In genomic region chr1:32392358-32392757, GRCh38 we compare ENCODE assay signal across 13 cellular contexts. TPM values are rescaled to one million over a fixed set of nuclear protein-coding genes. Genes with fewer than 3 reads are reported as not detected.
DNase-seq lines count a peak whose midpoint lies in the region; ATAC-seq and TF ChIP-seq lines count a peak whose summit lies in the region.
"Had no signal": no experiment of that assay in that cellular context is flagged by ENCODE, and none has a peak within 500 bp of the region (broad histone marks: within the 10 kb centered on the region; RNA-seq: fewer than 3 reads in every experiment).

No MANE protein-coding gene starts in this region.

- no peak overlapping the region for H3K9ac ChIP-seq in Loucy (ENCODE audit: low read depth, low read length, poor library complexity, severe bottlenecking)

- H3K27me3 ChIP-seq in CD8-positive, alpha-beta T cell (ENCODE audit: insufficient read depth, low read length), result no peaks in the 10 kb centered on the region
- H3K27me3 ChIP-seq in Loucy (ENCODE audit: insufficient read depth, low read length, poor library complexity, severe bottlenecking) (no peaks in the 10 kb centered on the region), psoas muscle (ENCODE audit: insufficient read depth in 3 of 3, low read length in 2 of 3) (no peaks in the 10 kb centered on the region)
- H3K27me3 ChIP-seq: ascending aorta, esophagus muscularis mucosa had no signal

- H3K27ac Mint-ChIP-seq in CD8-positive, alpha-beta T cell, result no peak overlapping the region
- H3K27ac Mint-ChIP-seq in nephron progenitor cell, result peak overlapping the region; percentile 34

- peak overlapping the region; percentile 94 for H3K4me2 ChIP-seq in Loucy (ENCODE audit: low read depth, low read length, poor library complexity, severe bottlenecking)

- 55 to 62% (median 55%) methylated on average over 3 of the region's 3 CpGs for WGBS in psoas muscle, 3 donors

- no peaks in the 10 kb centered on the region for H3K9me3 Mint-ChIP-seq in CD8-positive, alpha-beta T cell
- peaks cover 8% of the 10 kb centered on the region for H3K9me3 Mint-ChIP-seq in nephron progenitor cell

- peaks cover 37% of the 10 kb centered on the region for H3K4me1 Mint-ChIP-seq in CD8-positive, alpha-beta T cell (ENCODE audit: low read depth)
- H3K4me1 Mint-ChIP-seq in nephron progenitor cell, result peaks cover 25% of the 10 kb centered on the region

- peaks cover 39% of the 10 kb centered on the region for H3K79me2 ChIP-seq in Loucy (ENCODE audit: insufficient read depth, low read length)

- ATAC-seq in CD8-positive, alpha-beta T cell, result no peak
- no peak for ATAC-seq in psoas muscle

- intact Hi-C loops in CD8-positive, alpha-beta T cell (cut with DNase I, micrococcal nuclease), result loop anchor here in 1 of 2 experiments (5.0 to 10.0 kb wide), 3 partner anchors 185 to 748 kb away; partner anchors contain the start of genes DCDC2B, IQCC, KHDRBS1 and PEF1
- intact Hi-C loops in psoas muscle (cut with DNase I), result no loop called here

- H3K27me3 Mint-ChIP-seq in CD8-positive, alpha-beta T cell (ENCODE audit: low read depth), result no peaks in the 10 kb centered on the region
- H3K27me3 Mint-ChIP-seq in nephron progenitor cell (ENCODE audit: low read depth, poor library complexity), result peaks cover 3% of the 10 kb centered on the region

- peaks cover 18% of the 10 kb centered on the region for H3K36me3 Mint-ChIP-seq in CD8-positive, alpha-beta T cell
- H3K36me3 Mint-ChIP-seq in nephron progenitor cell (ENCODE audit: low read depth), result peaks cover 12% of the 10 kb centered on the region

- H3K36me3 ChIP-seq in CD8-positive, alpha-beta T cell (ENCODE audit: insufficient read depth, low read length), result peaks cover 7% of the 10 kb centered on the region
- H3K36me3 ChIP-seq in Loucy (ENCODE audit: insufficient read depth, low read length), result no peaks in the 10 kb centered on the region; the same call in 1 of the 2 replicates
- peaks cover 7 to 60% of the 10 kb centered on the region in 2 donors for H3K36me3 ChIP-seq in psoas muscle (ENCODE audit: insufficient read depth in 1 of 2, low read depth in 1 of 2)

- H4K20me1 ChIP-seq in Loucy (ENCODE audit: insufficient read depth, low read length, poor library complexity, severe bottlenecking), result peaks cover 10% of the 10 kb centered on the region

- no peaks in the 10 kb centered on the region for H3K9me2 ChIP-seq in Loucy (replicated peaks; ENCODE audit: low read depth, low read length)

- H3K4me3 Mint-ChIP-seq in CD8-positive, alpha-beta T cell, result peak overlapping the region; percentile 99
- peak overlapping the region; percentile 100 for H3K4me3 Mint-ChIP-seq in nephron progenitor cell

- CTCF ChIA-PET in CD8-positive, alpha-beta T cell (lab: Charles Lee), result interaction anchor here (1.1 to 1.3 kb wide), 2 partner anchors 68 to 177 kb away, joined by 4 read pairs; no protein-coding TSS in a partner anchor

- no peak overlapping the region for H3K27ac ChIP-seq in CD8-positive, alpha-beta T cell (ENCODE audit: low read depth, low read length)
- H3K27ac ChIP-seq in psoas muscle, result no peak overlapping the region
- H3K27ac ChIP-seq: ascending aorta had no signal

- no peaks in the 10 kb centered on the region for H3F3A ChIP-seq in Loucy (ENCODE audit: low read depth)

- no peak overlapping the region for H3K4me3 ChIP-seq in CD8-positive, alpha-beta T cell (ENCODE audit: low read depth, low read length)
- peak overlapping the region; percentile 91 for H3K4me3 ChIP-seq in Loucy (ENCODE audit: low read length, poor library complexity, severe bottlenecking)
- H3K4me3 ChIP-seq in choroid plexus epithelial cell (ENCODE audit: low read depth, low read length), result no peak overlapping the region
- H3K4me3 ChIP-seq in psoas muscle, result no peak overlapping the region

- no peak for TF ChIP-seq CTCF in CD8-positive, alpha-beta T cell (IDR thresholded peaks at IDR 0.05)
- TF ChIP-seq CTCF in Loucy (conservative IDR thresholded peaks at IDR 0.05; ENCODE audit: low read length) (no peak), choroid plexus epithelial cell (conservative IDR thresholded peaks at IDR 0.05; ENCODE audit: low read depth, low read length) (no peak), nephron progenitor cell (IDR thresholded peaks at IDR 0.05) (no peak), psoas muscle (IDR thresholded peaks at IDR 0.05) (no peak), GM20000 (IDR thresholded peaks at IDR 0.05; ENCODE audit: extremely low read depth, missing control alignments) (no peak)

- H3K9me3 ChIP-seq in CD8-positive, alpha-beta T cell (ENCODE audit: low read length), result no peaks in the 10 kb centered on the region
- H3K9me3 ChIP-seq in Loucy (ENCODE audit: insufficient read depth, low read depth, low read length), result no peaks in the 10 kb centered on the region
- no peaks in the 10 kb centered on the region for H3K9me3 ChIP-seq in psoas muscle
- H3K9me3 ChIP-seq: ascending aorta, esophagus muscularis mucosa had no signal

- peaks cover 14% of the 10 kb centered on the region for H3K4me1 ChIP-seq in CD8-positive, alpha-beta T cell (ENCODE audit: insufficient read depth, low read length)
- H3K4me1 ChIP-seq in Loucy (ENCODE audit: insufficient read depth, low read length, poor library complexity, severe bottlenecking), result peaks cover 21% of the 10 kb centered on the region
- H3K4me1 ChIP-seq in psoas muscle, result peaks cover 22% of the 10 kb centered on the region

- POLR2A ChIA-PET in CD8-positive, alpha-beta T cell (lab: Charles Lee), result interaction anchor here (1.4 kb wide), 1 partner anchor 13 kb away, joined by 5 read pairs; no protein-coding TSS in a partner anchor

- no peak for DNase-seq in CD8-positive, alpha-beta T cell
- DNase-seq in choroid plexus epithelial cell (ENCODE audit: low read depth) (peak; percentile 51), nephron progenitor cell (no peak), NAMALWA (ENCODE audit: low spot score) (no peak), psoas muscle (no peak), GM20000 (ENCODE audit: low spot score) (no peak)
- DNase-seq: activated CD4-positive, alpha-beta T cell treated with anti-CD3 and anti-CD28 coated beads, Interleukin-2, amount 50 U/mL, for 1 hour; NCI-H1092 treated with DMSO at 0.1 percent for 48 hours; NCI-H526; stimulated activated CD4-positive, alpha-beta T cell treated with anti-CD3 and anti-CD28 coated beads, Interleukin-12 subunit alpha, Interleukin-12 subunit beta, amount 100 ng/mL, for 4 hours had no signal

- no peak overlapping the region for H2AFZ ChIP-seq in Loucy (ENCODE audit: low read length)

RNA-seq across cellular contexts. Expression of gene BSDC1, which starts 1.9 kb away (rescaled TPM):
- 100 to 1,000 TPM; 189 to 201 TPM for total RNA-seq in CD8-positive, alpha-beta T cell
- 10 to 100 TPM; 29.5 to 59.1 (median 34.5) TPM for total RNA-seq in psoas muscle
- 10 to 100 TPM; 25.4 to 68.4 (median 29.6) TPM for polyA plus RNA-seq in psoas muscle

RNA-seq across cellular contexts. Expression of gene TSSK3, which starts 30.0 kb away (rescaled TPM):
- total RNA-seq in CD8-positive, alpha-beta T cell, result under 1 TPM; 0.22 to 0.42 TPM
- 1 to 10 TPM in 1 of 4 donors, not detected in 3; 1.5 TPM for total RNA-seq in psoas muscle
- polyA plus RNA-seq in psoas muscle, result 1 to 10 TPM in 1 of 3 donors, under 1 TPM in 2; 0.10 to 4.0 (median 0.12) TPM

RNA-seq across cellular contexts. Expression of gene FAM229A, which starts 30.1 kb away (rescaled TPM):
- total RNA-seq in CD8-positive, alpha-beta T cell, result 10 to 100 TPM; 29.9 to 36.0 TPM
- total RNA-seq in psoas muscle, result 1 to 10 TPM in 3 of 4 donors, under 1 TPM in 1; 0.98 to 4.0 (median 1.7) TPM
- 1 to 10 TPM; 1.8 to 3.1 (median 2.1) TPM for polyA plus RNA-seq in psoas muscle

RNA-seq across cellular contexts. Expression of gene MARCKSL1, which starts 56.3 kb away (rescaled TPM):
- 10 to 100 TPM; 30.5 to 30.7 TPM for total RNA-seq in CD8-positive, alpha-beta T cell
- 1 to 10 TPM; 5.6 to 9.5 (median 8.8) TPM for total RNA-seq in psoas muscle
- 10 to 100 TPM in 2 of 3 donors, 1 to 10 TPM in 1; 9.4 to 12.9 (median 12.2) TPM for polyA plus RNA-seq in psoas muscle

Comparison
In these comparisons a context has a peak if more than half of its experiments do, and no peak if none do; other contexts are left out.
1. RNA of gene FAM229A, which starts 30.1 kb away (total RNA-seq): 29.9 to 36.0 TPM in CD8-positive, alpha-beta T cell; 0.98 to 4.0 TPM in psoas muscle; every median in the first group is over 4 times any median in the second.